15 cellular contexts compared by ENCODE assay signal in genomic region chr6:90026216-90026615, GRCh38.
DNase-seq lines count a peak whose midpoint lies in the region; ATAC-seq, FAIRE-seq and TF ChIP-seq lines count a peak whose summit lies in the region.
"Had no signal": no experiment of that assay in that cellular context is flagged by ENCODE, and none has a peak within 500 bp of the region (broad histone marks: within the 10 kb centered on the region; RNA-seq: fewer than 3 reads in every experiment).

No MANE protein-coding gene starts in this region.

- BruUV-seq in IMR-90 (replicated peaks; lab: Mats Ljungman, UMichigan): no TSS peak

- CTCF ChIA-PET in IMR-90 (lab: Yijun Ruan, JAX): no interaction called here

- TF ChIP-seq RAD21 in IMR-90 (IDR thresholded peaks at IDR 0.05; ENCODE audit: low read length): no peak

- H2BK5ac ChIP-seq in IMR-90 (ENCODE audit: low read depth, low read length, poor library complexity, severe bottlenecking): no peak overlapping the region

- no peak overlapping the region for H4K8ac ChIP-seq in IMR-90 (ENCODE audit: low read depth in 2 of 2, low read length in 2 of 2)

- ATAC-seq in IMR-90 (ENCODE audit: low read depth): no peak
- no peak for ATAC-seq in activated naive CD8-positive, alpha-beta T cell treated with anti-CD3 and anti-CD28 coated beads, Interleukin-2, amount 50 U/mL, for 24 hours
- no peak for ATAC-seq in naive thymus-derived CD8-positive, alpha-beta T cell
- ATAC-seq: upper lobe of right lung had no signal

- no peaks in the 10 kb centered on the region; the same call in none of the 2 replicates for H3K9me1 ChIP-seq in IMR-90 (ENCODE audit: insufficient read depth, low read length)

- H3K4me2 ChIP-seq in IMR-90 (ENCODE audit: low read depth, low read length): peak overlapping the region; percentile 43; the same call in 1 of the 2 replicates

- TF ChIP-seq CTCF in IMR-90 (conservative IDR thresholded peaks at IDR 0.05; ENCODE audit: low read depth, low read length): no peak

- H2BK15ac ChIP-seq in IMR-90 (ENCODE audit: low read depth, low read length): 0 out of 3 replicates have a peak overlapping the region, but pooled peaks have one; percentile 13

- H3K36me3 ChIP-seq in IMR-90 (ENCODE audit: control insufficient read depth, insufficient read depth, low read length): no peaks in the 10 kb centered on the region
- H3K36me3 ChIP-seq: upper lobe of right lung had no signal

- peak overlapping the region; percentile 80; the same call in 1 of the 2 replicates for H3K18ac ChIP-seq in IMR-90 (ENCODE audit: low read depth, low read length)

- dilution Hi-C loops in IMR-90 (cut with HindIII; ENCODE audit: low sequenced_read_pairs, unreplicated experiment): no loop called here

- H2AK5ac ChIP-seq in IMR-90 (ENCODE audit: low read depth, low read length): no peak overlapping the region

- peaks cover 4% of the 10 kb centered on the region for H3K4me1 ChIP-seq in IMR-90 (ENCODE audit: control insufficient read depth, insufficient read depth, low read length)
- H3K4me1 ChIP-seq: upper lobe of right lung had no signal

- H4K20me1 ChIP-seq in IMR-90 (ENCODE audit: insufficient read depth, low read length): no peaks in the 10 kb centered on the region

- no peak overlapping the region for H3K9ac ChIP-seq in IMR-90 (ENCODE audit: low read depth, low read length)

- WGBS in IMR-90 (ENCODE audit: extremely low coverage in 2 of 2, insufficient read length in 1 of 2), 2 experiments: no CpG with 5 or more reads among the region's 1 CpG

- H2BK20ac ChIP-seq in IMR-90 (ENCODE audit: low read depth, low read length): peak overlapping the region; percentile 46; the same call in 1 of the 2 replicates

- no peak overlapping the region for H2AK9ac ChIP-seq in IMR-90 (replicated peaks; ENCODE audit: low read depth, low read length, poor library complexity)

- H4K91ac ChIP-seq in IMR-90 (ENCODE audit: insufficient read depth, low read depth, low read length): no peak overlapping the region

- no peaks in the 10 kb centered on the region for H3K27me3 ChIP-seq in IMR-90 (ENCODE audit: control insufficient read depth, insufficient read depth, low read length)
- H3K27me3 ChIP-seq: upper lobe of right lung had no signal

- H3K14ac ChIP-seq in IMR-90 (replicated peaks; ENCODE audit: low read depth, low read length): no peak overlapping the region

- H3K4me1 Mint-ChIP-seq in T-helper 1 cell treated with Interleukin-12 subunit alpha and Interleukin-12 subunit beta and Interleukin-4 antibody, amounts not matched to agents 30 μg/mL and 1 μg/mL, for 36 hours (ENCODE audit: low read depth): peaks cover 26% of the 10 kb centered on the region
- H3K4me1 Mint-ChIP-seq in activated naive CD8-positive, alpha-beta T cell treated with anti-CD3 and anti-CD28 coated beads, Interleukin-2, amount 50 U/mL, for 24 hours: peaks cover 96% of the 10 kb centered on the region
- H3K4me1 Mint-ChIP-seq in naive thymus-derived CD8-positive, alpha-beta T cell: peaks cover 64 to 90% (median 88%) of the 10 kb centered on the region in 4 donors

- peaks cover 12% of the 10 kb centered on the region for H3K36me3 Mint-ChIP-seq in T-helper 1 cell treated with Interleukin-12 subunit alpha and Interleukin-12 subunit beta and Interleukin-4 antibody, amounts not matched to agents 30 μg/mL and 1 μg/mL, for 36 hours (ENCODE audit: low read depth)
- H3K36me3 Mint-ChIP-seq in activated naive CD8-positive, alpha-beta T cell treated with anti-CD3 and anti-CD28 coated beads, Interleukin-2, amount 50 U/mL, for 24 hours (ENCODE audit: low read depth): peaks cover 75% of the 10 kb centered on the region
- H3K36me3 Mint-ChIP-seq in naive thymus-derived CD8-positive, alpha-beta T cell: peaks cover 8 to 44% (median 23%) of the 10 kb centered on the region in 3 donors

- no peak overlapping the region for H3K27ac ChIP-seq in IMR-90 (ENCODE audit: insufficient read depth, low read length)
- H3K27ac ChIP-seq: upper lobe of right lung had no signal

- in situ Hi-C loops in IMR-90 (cut with MboI; ENCODE audit: low sequenced_read_pairs): no loop called here

- intact Hi-C loops in IMR-90 (cut with micrococcal nuclease): no loop called here

- no peak overlapping the region for H3K4me3 ChIP-seq in IMR-90 (ENCODE audit: insufficient read depth, low read depth, low read length)
- H3K4me3 ChIP-seq: skin epidermis, upper lobe of right lung had no signal

- no peaks in the 10 kb centered on the region for H3K9me3 Mint-ChIP-seq in T-helper 1 cell treated with Interleukin-12 subunit alpha and Interleukin-12 subunit beta and Interleukin-4 antibody, amounts not matched to agents 30 μg/mL and 1 μg/mL, for 36 hours
- peaks cover 6% of the 10 kb centered on the region for H3K9me3 Mint-ChIP-seq in activated naive CD8-positive, alpha-beta T cell treated with anti-CD3 and anti-CD28 coated beads, Interleukin-2, amount 50 U/mL, for 24 hours
- H3K9me3 Mint-ChIP-seq in naive thymus-derived CD8-positive, alpha-beta T cell: peaks cover 0 to 3% (median 0%) of the 10 kb centered on the region in 9 donors

- H3K79me1 ChIP-seq in IMR-90 (ENCODE audit: low read depth in 1 of 2, low read length in 2 of 2): no peaks in the 10 kb centered on the region

- no peak overlapping the region; the same call in 1 of the 2 replicates for H2BK120ac ChIP-seq in IMR-90 (ENCODE audit: low read depth, low read length)

- H3K56ac ChIP-seq in IMR-90 (ENCODE audit: extremely low read depth, insufficient read depth, low read length): no peak overlapping the region

- POLR2A ChIA-PET in IMR-90 (lab: Charles Lee; ENCODE audit: unreplicated experiment): no interaction called here
- POLR2A ChIA-PET in naive thymus-derived CD8-positive, alpha-beta T cell (lab: Charles Lee): no interaction called here

- H3K23ac ChIP-seq in IMR-90 (ENCODE audit: low read depth, low read length): no peak overlapping the region

- TF ChIP-seq POLR2A in IMR-90 (IDR thresholded peaks at IDR 0.05; ENCODE audit: low read depth, low read length) (no peak), GM12892 (IDR thresholded peaks at IDR 0.05; ENCODE audit: low read depth, low read length) (no peak)

- no peaks in the 10 kb centered on the region for H3K9me3 ChIP-seq in IMR-90 (ENCODE audit: control insufficient read depth, insufficient read depth, low read length)
- H3K9me3 ChIP-seq: upper lobe of right lung had no signal

- H3K4ac ChIP-seq in IMR-90 (ENCODE audit: low read depth, low read length): no peak overlapping the region

- no peaks in the 10 kb centered on the region for H3K27me3 Mint-ChIP-seq in T-helper 1 cell treated with Interleukin-12 subunit alpha and Interleukin-12 subunit beta and Interleukin-4 antibody, amounts not matched to agents 30 μg/mL and 1 μg/mL, for 36 hours (ENCODE audit: low read depth)
- H3K27me3 Mint-ChIP-seq in activated naive CD8-positive, alpha-beta T cell treated with anti-CD3 and anti-CD28 coated beads, Interleukin-2, amount 50 U/mL, for 24 hours: no peaks in the 10 kb centered on the region
- no peaks in the 10 kb centered on the region for H3K27me3 Mint-ChIP-seq in naive thymus-derived CD8-positive, alpha-beta T cell

- H3K4me3 Mint-ChIP-seq in T-helper 1 cell treated with Interleukin-12 subunit alpha and Interleukin-12 subunit beta and Interleukin-4 antibody, amounts not matched to agents 30 μg/mL and 1 μg/mL, for 36 hours: peak overlapping the region; percentile 64
- peak overlapping the region; percentile 53 for H3K4me3 Mint-ChIP-seq in activated naive CD8-positive, alpha-beta T cell treated with anti-CD3 and anti-CD28 coated beads, Interleukin-2, amount 50 U/mL, for 24 hours
- peak overlapping the region in 3 of 10 donors; percentile 0 to 46 (median 9) for H3K4me3 Mint-ChIP-seq in naive thymus-derived CD8-positive, alpha-beta T cell

- no peak overlapping the region for H2AFZ ChIP-seq in IMR-90 (replicated peaks; ENCODE audit: low read length, poor library complexity)

- no peak overlapping the region for H4K5ac ChIP-seq in IMR-90 (ENCODE audit: low read depth, low read length)

- FAIRE-seq in GM12892 (lab: Jason Lieb, UNC): no peak
- FAIRE-seq: endothelial cell of umbilical vein, islet of Langerhans, TTC549 had no signal

- no peak for DNase-seq in T-helper 1 cell
- DNase-seq in IMR-90: no peak
- DNase-seq in activated naive CD8-positive, alpha-beta T cell treated with anti-CD3 and anti-CD28 coated beads, Interleukin-2, amount 50 U/mL, for 24 hours: no peak
- no peak for DNase-seq in naive thymus-derived CD8-positive, alpha-beta T cell
- no peak for DNase-seq in GM12892 (ENCODE audit: insufficient read length)
- no peak for DNase-seq in DMS79 treated with DMSO at 0.1 percent for 48 hours (lab: John Stamatoyannopoulos, UW)
- DNase-seq in NCI-H526 (lab: John Stamatoyannopoulos, UW): no peak
- DNase-seq: activated CD8-positive, alpha-beta memory T cell treated with anti-CD3 and anti-CD28 coated beads for 24 hours; NCI-H1092; upper lobe of right lung had no signal

- no peak overlapping the region for H3K27ac Mint-ChIP-seq in T-helper 1 cell treated with Interleukin-12 subunit alpha and Interleukin-12 subunit beta and Interleukin-4 antibody, amounts not matched to agents 30 μg/mL and 1 μg/mL, for 36 hours
- peak overlapping the region; percentile 93 for H3K27ac Mint-ChIP-seq in activated naive CD8-positive, alpha-beta T cell treated with anti-CD3 and anti-CD28 coated beads, Interleukin-2, amount 50 U/mL, for 24 hours
- H3K27ac Mint-ChIP-seq in naive thymus-derived CD8-positive, alpha-beta T cell: peak overlapping the region in 9 of 10 donors; percentile 11 to 85 (median 67)

TF ChIP-seq in IMR-90, 13 proteins besides CTCF, POLR2A, EP300 and RAD21:
- no peak for TF ChIP-seq RCOR1 (IDR thresholded peaks at IDR 0.05; ENCODE audit: insufficient replicate concordance, low read length)
- no peak for TF ChIP-seq MAFK (IDR thresholded peaks at IDR 0.05; ENCODE audit: low read depth, low read length)
